In genomic region chr11:96091476-96091875, GRCh38 we compare ENCODE assay signal across 10 cellular contexts.
A peak's percentile ranks its signal among the peaks of the same experiment; 100 is the strongest.
DNase-seq lines count a peak whose midpoint lies in the region; ATAC-seq, FAIRE-seq and TF ChIP-seq lines count a peak whose summit lies in the region.
"Had no signal": no experiment of that assay in that cellular context is flagged by ENCODE, and none has a peak within 500 bp of the region (broad histone marks: within the 10 kb centered on the region; RNA-seq: fewer than 3 reads in every experiment).

No MANE protein-coding gene starts in this region.

- no TSS peak for BruUV-seq in A673 (replicated peaks; lab: Mats Ljungman, UMichigan)

- POLR2A ChIA-PET in A673 (lab: Charles Lee; ENCODE audit: low non-redundant PET), result interaction anchor here (0.6 kb wide), 1 partner anchor 128 kb away, joined by 5 read pairs; no protein-coding TSS in a partner anchor
- POLR2A ChIA-PET in GM10248 (lab: Yijun Ruan, JAX), result no interaction called here

- CTCF ChIA-PET in A673 (lab: Charles Lee) (interaction anchor here (0.5 to 1.8 kb wide), 3 partner anchors 146 to 264 kb away, joined by 3 to 15 read pairs (median 3); partner anchors contain the start of gene MAML2), GM10248 (lab: Yijun Ruan, JAX) (interaction anchor here (0.7 to 4.4 kb wide), 8 partner anchors 9 to 302 kb away, joined by 3 to 30 read pairs (median 6); partner anchors contain the start of gene MAML2)

- H3K4me3 Mint-ChIP-seq in chondrocyte (ENCODE audit: unreplicated experiment), result no peak overlapping the region

- no peak for FAIRE-seq in H54 (lab: Jason Lieb, UNC)

- peaks cover 48% of the 10 kb centered on the region for H3K4me1 Mint-ChIP-seq in chondrocyte (ENCODE audit: low read depth)

- H3K27me3 Mint-ChIP-seq in chondrocyte (ENCODE audit: low read depth), result no peaks in the 10 kb centered on the region
- H3K27me3 Mint-ChIP-seq: IgD-negative memory B cell had no signal

- ATAC-seq in GM19455 (IDR thresholded peaks at IDR 0.05; ENCODE audit: unreplicated experiment) (no peak), GM19397 (IDR thresholded peaks at IDR 0.05; ENCODE audit: unreplicated experiment) (no peak)

- no peaks in the 10 kb centered on the region for H3K27me3 ChIP-seq in A673 (replicated peaks; ENCODE audit: insufficient read depth, low read depth, low read length, poor library complexity)
- H3K27me3 ChIP-seq: testis had no signal

- H3K27ac ChIP-seq in A673 (ENCODE audit: low read depth, low read length, poor library complexity, severe bottlenecking), result no peak overlapping the region
- H3K27ac ChIP-seq: testis had no signal

- H3K9me3 Mint-ChIP-seq in chondrocyte (ENCODE audit: low read depth), result no peaks in the 10 kb centered on the region
- H3K9me3 Mint-ChIP-seq: IgD-negative memory B cell had no signal

- no peak for TF ChIP-seq POLR2A in H54 (IDR thresholded peaks at IDR 0.05; ENCODE audit: low read depth, low read length)

- no peaks in the 10 kb centered on the region for H3K36me3 ChIP-seq in A673 (ENCODE audit: insufficient read depth, low read length, poor library complexity, severe bottlenecking)

- peaks cover 4% of the 10 kb centered on the region for H3K36me3 Mint-ChIP-seq in chondrocyte (ENCODE audit: low read depth)

- intact Hi-C loops in A673 (cut with micrococcal nuclease; ENCODE audit: unreplicated experiment), result no loop called here

- no peak overlapping the region for H3K4me3 ChIP-seq in A673 (ENCODE audit: low read depth, low read length, poor library complexity, severe bottlenecking)
- H3K4me3 ChIP-seq: testis had no signal

- no peaks in the 10 kb centered on the region for H3K9me3 ChIP-seq in A673 (ENCODE audit: low read depth, low read length, poor library complexity, severe bottlenecking)
- H3K9me3 ChIP-seq: testis had no signal

- TF ChIP-seq CTCF in A673 (conservative IDR thresholded peaks at IDR 0.05; ENCODE audit: low read depth, low read length), result peak; percentile 51
- no peak for TF ChIP-seq CTCF in GM10248 (IDR thresholded peaks at IDR 0.05; ENCODE audit: control extremely low read depth, extremely low read depth, low read depth, missing control alignments)
- peak; percentile 38 for TF ChIP-seq CTCF in chondrocyte (IDR thresholded peaks at IDR 0.05)

- H3K27ac Mint-ChIP-seq in chondrocyte (ENCODE audit: unreplicated experiment), result peak overlapping the region; percentile 72

- DNase-seq in A673 (ENCODE audit: low spot score) (peak; percentile 49), GM10248 (ENCODE audit: extremely low spot score) (peak; percentile 13), Kasumi-1 (lab: John Stamatoyannopoulos, UW) (peak; percentile 0 to 7), chondrocyte (ENCODE audit: low spot score) (no peak), H54 (ENCODE audit: insufficient read length, low spot score) (no peak), NCI-H2107 (lab: John Stamatoyannopoulos, UW) (no peak)
- DNase-seq: testis had no signal

- H3K4me1 ChIP-seq in A673 (ENCODE audit: insufficient read depth, low read length, poor library complexity, severe bottlenecking), result peaks cover 9% of the 10 kb centered on the region
- H3K4me1 ChIP-seq: testis had no signal

Comparison
In these comparisons a context has a peak if more than half of its experiments do, and no peak if none do; other contexts are left out.
1. DNase-seq: peak in A673 (single experiment), GM10248 (single experiment) and Kasumi-1 (2 of 2); none in chondrocyte (single experiment), H54 (single experiment) and NCI-H2107 (single experiment).